17 cellular contexts compared by ENCODE assay signal in the genomic region with DNA sequence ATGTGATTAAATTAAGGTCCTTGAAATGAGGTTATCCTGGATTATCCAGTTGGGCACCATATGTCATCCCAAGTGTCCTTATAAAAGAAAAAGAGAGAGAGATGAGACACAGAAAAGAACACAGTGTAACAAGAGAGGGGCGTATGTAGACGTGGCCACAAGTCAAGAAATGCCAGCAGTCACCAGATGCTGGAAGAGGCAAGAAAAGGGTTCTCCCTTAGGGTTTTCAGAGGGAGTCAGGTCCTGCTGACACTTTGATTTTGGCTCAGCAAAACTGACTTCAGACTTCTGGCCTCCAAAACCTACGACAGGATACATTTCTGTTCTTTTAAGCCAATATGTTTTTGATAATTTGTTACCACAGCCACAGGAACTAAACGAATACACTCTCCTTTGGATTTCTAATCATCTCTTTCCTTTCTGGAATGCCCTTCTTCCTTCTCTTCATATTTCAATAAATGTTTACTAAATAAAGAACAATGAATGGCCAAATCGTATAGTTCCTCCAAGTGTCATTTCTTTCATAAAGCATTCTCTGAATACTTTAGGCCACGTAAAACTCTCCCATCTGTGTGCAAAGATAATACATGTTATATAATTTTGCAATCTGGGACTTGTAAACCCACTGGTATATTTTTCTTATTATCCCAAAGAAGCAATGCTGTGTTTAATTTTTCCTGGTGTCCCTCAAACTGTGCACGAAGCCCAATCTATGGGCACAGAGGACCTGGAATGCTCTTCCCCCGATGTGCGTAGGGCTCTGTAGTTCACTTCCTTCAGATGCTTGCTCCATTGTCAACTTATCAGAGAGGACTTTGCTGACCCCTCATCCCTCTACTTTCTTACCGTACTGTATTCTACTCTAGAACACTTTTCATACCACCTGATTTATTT.
DNase-seq lines count a peak whose midpoint lies in the region; FAIRE-seq and TF ChIP-seq lines count a peak whose summit lies in the region.
"Had no signal": no experiment of that assay in that cellular context is flagged by ENCODE, and none has a peak within 500 bp of the region (broad histone marks: within the 10 kb centered on the region; RNA-seq: fewer than 3 reads in every experiment).

No MANE protein-coding gene starts in this region.

- no peak overlapping the region for H2AFZ ChIP-seq in OCI-LY3 (ENCODE audit: low read depth, low read length)

- H4K20me1 ChIP-seq in OCI-LY3 (ENCODE audit: insufficient read depth, low read length), result 0 out of 2 replicates have a peak, but pooled peaks cover 4% of the 10 kb centered on the region

- H3K4me3 ChIP-seq in OCI-LY3 (ENCODE audit: low read length) (no peak overlapping the region), lower leg skin (ENCODE audit: low read depth, poor library complexity, severe bottlenecking) (no peak overlapping the region)
- H3K4me3 ChIP-seq: esophagus squamous epithelium, left lung had no signal

- H3K4me2 ChIP-seq in OCI-LY3 (ENCODE audit: low read length), result peak overlapping the region; percentile 45; the same call in 1 of the 2 replicates

- TF ChIP-seq CTCF in OCI-LY3 (IDR thresholded peaks at IDR 0.05; ENCODE audit: low read depth, low read length) (no peak), lower leg skin (IDR thresholded peaks at IDR 0.05) (no peak)

- TF ChIP-seq POLR2A in lower leg skin (IDR thresholded peaks at IDR 0.05), result no peak

- H3K36me3 ChIP-seq in OCI-LY3 (replicated peaks; ENCODE audit: low read depth, low read length), result peaks cover 5% of the 10 kb centered on the region
- H3K36me3 ChIP-seq: esophagus squamous epithelium, left lung had no signal

- no peak for FAIRE-seq in urothelium cell line (lab: Jason Lieb, UNC)
- FAIRE-seq: TTC549 had no signal

- DNase-seq in NCI-H2171 treated with DMSO at 0.1 percent for 48 hours (lab: John Stamatoyannopoulos, UW) (peak; percentile 59), NCI-H2171 (lab: John Stamatoyannopoulos, UW) (no peak), epithelial cell of prostate (ENCODE audit: low read depth, low spot score) (no peak), urothelium cell line (ENCODE audit: low spot score) (peak; percentile 6), NOMO-1 (lab: John Stamatoyannopoulos, UW; ENCODE audit: unreplicated experiment in 2 of 2) (no peak), lower leg skin (ENCODE audit: low spot score in 2 of 2) (no peak), Ammon's horn (ENCODE audit: low spot score) (no peak)
- DNase-seq: activated CD4-positive, alpha-beta T cell treated with anti-CD3 and anti-CD28 coated beads, Interleukin-2, amount 50 U/mL, for 4 hours; amygdala; cortex of kidney; esophagus squamous epithelium; left lung; naive thymus-derived CD4-positive, alpha-beta T cell; stimulated activated CD4-positive, alpha-beta T cell treated with anti-CD3 and anti-CD28 coated beads, Interleukin-15, amount 100 ng/mL, for 24 hours had no signal

- H3K9ac ChIP-seq in OCI-LY3 (ENCODE audit: low read length), result no peak overlapping the region

- 66 to 70% methylated on average over 10 of the region's 10 CpGs for WGBS in lower leg skin, 2 donors

- no peaks in the 10 kb centered on the region for H3K27me3 ChIP-seq in OCI-LY3 (ENCODE audit: low read depth, low read length)
- H3K27me3 ChIP-seq: esophagus squamous epithelium, left lung had no signal

- H3K79me2 ChIP-seq in OCI-LY3 (ENCODE audit: low read length), result no peaks in the 10 kb centered on the region

- H3K27ac ChIP-seq in OCI-LY3 (ENCODE audit: low read length) (no peak overlapping the region), epithelial cell of prostate (peak overlapping the region; percentile 76)
- H3K27ac ChIP-seq: 22Rv1, esophagus squamous epithelium, left lung had no signal

- H3K4me1 ChIP-seq in OCI-LY3 (ENCODE audit: low read length), result peaks cover 15% of the 10 kb centered on the region
- H3K4me1 ChIP-seq: esophagus squamous epithelium, left lung had no signal

- intact Hi-C loops in lower leg skin (cut with DNase I; ENCODE audit: low total_unique reads), result no loop called here

- no peaks in the 10 kb centered on the region for H3K9me3 ChIP-seq in OCI-LY3 (ENCODE audit: insufficient read depth, low read length)
- H3K9me3 ChIP-seq: esophagus squamous epithelium, left lung had no signal

Comparison
In these comparisons a context has a peak if more than half of its experiments do, and no peak if none do; other contexts are left out.
1. DNase-seq: peak in NCI-H2171 treated with DMSO at 0.1 percent for 48 hours (single experiment) and urothelium cell line (single experiment); none in NCI-H2171 (single experiment), epithelial cell of prostate (single experiment), NOMO-1 (0 of 2), lower leg skin (0 of 2) and Ammon's horn (single experiment).